In the genomic region with DNA sequence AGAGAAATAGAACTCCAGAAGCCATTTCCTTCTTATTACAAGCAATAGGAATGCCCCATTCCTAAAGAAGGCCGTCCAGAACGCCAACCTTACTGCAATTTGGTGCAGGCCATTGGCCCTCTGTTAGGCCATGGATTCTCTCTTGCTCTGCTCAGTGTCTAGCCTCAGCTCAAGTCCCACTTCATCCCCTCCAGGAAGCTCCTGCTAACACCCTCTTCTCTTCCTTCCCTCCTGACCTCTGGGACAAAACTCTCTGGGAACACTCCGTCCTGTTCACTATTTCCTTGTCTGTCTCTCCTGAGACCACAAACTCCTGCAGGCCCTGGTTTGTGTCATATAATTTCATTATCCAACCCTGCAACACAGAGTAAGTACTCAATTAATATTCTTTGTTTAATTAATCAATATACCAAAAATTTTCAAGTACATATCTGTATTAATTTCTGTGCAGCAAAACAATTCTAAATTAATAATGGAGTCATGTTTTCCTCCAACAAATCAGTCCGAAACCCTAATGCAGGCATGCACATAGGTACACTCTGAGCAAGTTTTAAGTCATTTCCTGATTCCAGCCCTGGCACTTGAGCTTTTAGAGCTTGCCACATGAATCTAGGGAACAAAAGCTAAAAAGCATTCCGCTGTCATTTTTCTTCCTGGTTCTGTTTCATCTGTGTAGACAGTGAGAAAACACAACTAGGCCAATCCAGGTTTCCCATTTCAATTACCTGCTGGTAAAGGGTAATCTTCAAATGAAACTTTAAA, we compare ENCODE assay signal across 26 cellular contexts.
DNase-seq lines count a peak whose midpoint lies in the region; ATAC-seq, FAIRE-seq and TF ChIP-seq lines count a peak whose summit lies in the region.
"Had no signal": no experiment of that assay in that cellular context is flagged by ENCODE, and none has a peak within 500 bp of the region (broad histone marks: within the 10 kb centered on the region; RNA-seq: fewer than 3 reads in every experiment).

No MANE protein-coding gene starts in this region.

- TF ChIP-seq POLR2A in adrenal gland (IDR thresholded peaks at IDR 0.05), result no peak

- WGBS in adrenal gland, 4 donors, result 79 to 91% (median 87%) methylated on average over 5 of the region's 5 CpGs

- H3K27ac ChIP-seq in astrocyte (ENCODE audit: low read depth, low read length) (no peak overlapping the region), adrenal gland (no peak overlapping the region), WERI-Rb-1 (no peak overlapping the region)
- H3K27ac ChIP-seq: prostate gland, SJSA1, vagina had no signal

- H2AFZ ChIP-seq in astrocyte (ENCODE audit: low read depth, low read length), result peak overlapping the region; percentile 49

- no peak overlapping the region for H3K27ac Mint-ChIP-seq in astrocyte (ENCODE audit: unreplicated experiment)
- H3K27ac Mint-ChIP-seq: activated B cell treated with CpG ODN at 0.5 μM for 24 hours; activated CD4-positive, alpha-beta memory T cell treated with anti-CD3 and anti-CD28 coated beads for 36 hours; activated naive CD4-positive, alpha-beta T cell treated with anti-CD3 and anti-CD28 coated beads for 36 hours; CD4-positive, CD25-positive, alpha-beta regulatory T cell; T-helper 2 cell treated with Interferon-gamma antibody and Interleukin-4, amounts not matched to agents 5 μg/mL and 100 μg/mL, for 36 hours had no signal

- peak; percentile 57 for ATAC-seq in left ventricle myocardium superior

- no peak overlapping the region for H3K9ac ChIP-seq in astrocyte (ENCODE audit: low read length)

- no peak overlapping the region for H3K4me2 ChIP-seq in astrocyte (ENCODE audit: low read length)

- H3K9me3 ChIP-seq in astrocyte (ENCODE audit: insufficient read depth, low read depth, low read length) (no peaks in the 10 kb centered on the region), adrenal gland (replicated peaks in 1 of 3) (no peaks in the 10 kb centered on the region), WERI-Rb-1 (ENCODE audit: severe bottlenecking) (no peaks in the 10 kb centered on the region)
- H3K9me3 ChIP-seq: prostate gland, SJSA1, vagina had no signal

- H3K4me3 Mint-ChIP-seq in astrocyte (ENCODE audit: unreplicated experiment), result no peak overlapping the region
- H3K4me3 Mint-ChIP-seq: activated B cell treated with CpG ODN at 0.5 μM for 24 hours; activated CD4-positive, alpha-beta memory T cell treated with anti-CD3 and anti-CD28 coated beads for 36 hours; activated naive CD4-positive, alpha-beta T cell treated with anti-CD3 and anti-CD28 coated beads for 36 hours; CD4-positive, CD25-positive, alpha-beta regulatory T cell; neural crest cell; T-helper 2 cell treated with Interferon-gamma antibody and Interleukin-4, amounts not matched to agents 5 μg/mL and 100 μg/mL, for 36 hours had no signal

- peaks cover 6% of the 10 kb centered on the region for H3K27me3 Mint-ChIP-seq in astrocyte (ENCODE audit: low read depth, unreplicated experiment)
- H3K27me3 Mint-ChIP-seq: CD4-positive, CD25-positive, alpha-beta regulatory T cell had no signal

- no peaks in the 10 kb centered on the region for H4K20me1 ChIP-seq in astrocyte (ENCODE audit: insufficient read depth, low read length)

- no peaks in the 10 kb centered on the region for H3K9me3 Mint-ChIP-seq in astrocyte (ENCODE audit: unreplicated experiment)
- H3K9me3 Mint-ChIP-seq: activated B cell treated with CpG ODN at 0.5 μM for 24 hours; activated CD4-positive, alpha-beta memory T cell treated with anti-CD3 and anti-CD28 coated beads for 36 hours; activated naive CD4-positive, alpha-beta T cell treated with anti-CD3 and anti-CD28 coated beads for 36 hours; CD4-positive, CD25-positive, alpha-beta regulatory T cell; T-helper 2 cell treated with Interferon-gamma antibody and Interleukin-4, amounts not matched to agents 5 μg/mL and 100 μg/mL, for 36 hours had no signal

- H3K4me1 ChIP-seq in astrocyte (ENCODE audit: insufficient read depth, low read length) (no peaks in the 10 kb centered on the region), adrenal gland (replicated peaks in 1 of 2) (no peaks in the 10 kb centered on the region)
- H3K4me1 ChIP-seq: prostate gland, SJSA1, vagina had no signal

- DNase-seq in left ventricle myocardium superior (no peak), cardiac septum (ENCODE audit: low spot score) (no peak), astrocyte (ENCODE audit: low read depth) (no peak), left kidney (ENCODE audit: low read depth, low spot score) (peak; percentile 15), adrenal gland (no peak), NK-92 (lab: John Stamatoyannopoulos, UW; ENCODE audit: unreplicated experiment) (no peak), UCSD-AML1 (lab: John Stamatoyannopoulos, UW; ENCODE audit: unreplicated experiment) (no peak), WERI-Rb-1 (no peak)
- DNase-seq: activated B cell treated with CpG ODN at 0.5 μM for 24 hours; activated CD4-positive, alpha-beta memory T cell treated with anti-CD3 and anti-CD28 coated beads for 36 hours; activated naive CD4-positive, alpha-beta T cell treated with anti-CD3 and anti-CD28 coated beads for 36 hours; CD4-positive, CD25-positive, alpha-beta regulatory T cell; DMS 273 treated with DMSO at 0.1 percent for 48 hours; hypothalamus; KG1; midbrain; MV-4-11; NCI-H1930; OCI-M1; stimulated activated CD4-positive, alpha-beta T cell treated with anti-CD3 and anti-CD28 coated beads, Interleukin-12 subunit alpha, Interleukin-12 subunit beta, amount 100 ng/mL, for 4 hours; stimulated activated CD8-positive, alpha-beta memory T cell treated with anti-CD3 and anti-CD28 coated beads, Interleukin-4, amount 100 ng/mL, for 48 hours had no signal

- H3K79me2 ChIP-seq in astrocyte (ENCODE audit: insufficient read depth, low read length), result no peaks in the 10 kb centered on the region

- intact Hi-C loops in left ventricle myocardium superior (cut with micrococcal nuclease) (no loop called here), cardiac septum (cut with DNase I) (no loop called here), adrenal gland (cut with DNase I) (no loop called here)

- TF ChIP-seq CTCF in astrocyte (IDR thresholded peaks at IDR 0.05; ENCODE audit: insufficient read depth, low read depth, low read length) (no peak), adrenal gland (IDR thresholded peaks at IDR 0.05) (no peak), WERI-Rb-1 (IDR thresholded peaks at IDR 0.05; ENCODE audit: low read depth, low read length) (no peak)

- no peaks in the 10 kb centered on the region for H3K27me3 ChIP-seq in astrocyte (ENCODE audit: insufficient read depth, low read length)
- H3K27me3 ChIP-seq in adrenal gland, result no peaks in the 10 kb centered on the region
- H3K27me3 ChIP-seq in WERI-Rb-1 (ENCODE audit: insufficient read depth, low read depth, severe bottlenecking), result peaks cover 95% of the 10 kb centered on the region
- H3K27me3 ChIP-seq: SJSA1, vagina had no signal

- H3K36me3 Mint-ChIP-seq in astrocyte (ENCODE audit: low read depth, unreplicated experiment), result no peaks in the 10 kb centered on the region
- H3K36me3 Mint-ChIP-seq: activated CD4-positive, alpha-beta memory T cell treated with anti-CD3 and anti-CD28 coated beads for 36 hours; CD4-positive, CD25-positive, alpha-beta regulatory T cell had no signal

- peaks cover 4% of the 10 kb centered on the region for H3K4me1 Mint-ChIP-seq in astrocyte (ENCODE audit: low read depth, unreplicated experiment)
- H3K4me1 Mint-ChIP-seq: activated B cell treated with CpG ODN at 0.5 μM for 24 hours; CD4-positive, CD25-positive, alpha-beta regulatory T cell had no signal

- H3K36me3 ChIP-seq in astrocyte (ENCODE audit: insufficient read depth, low read length) (no peaks in the 10 kb centered on the region), adrenal gland (replicated peaks in 1 of 2) (no peaks in the 10 kb centered on the region), WERI-Rb-1 (no peaks in the 10 kb centered on the region)
- H3K36me3 ChIP-seq: prostate gland, SJSA1, vagina had no signal

- H3K4me3 ChIP-seq in astrocyte (ENCODE audit: insufficient read depth, low read depth, low read length) (no peak overlapping the region), adrenal gland (no peak overlapping the region), WERI-Rb-1 (ENCODE audit: low read depth, low read length) (no peak overlapping the region)
- H3K4me3 ChIP-seq: prostate gland, SJSA1, vagina had no signal

- no peak for FAIRE-seq in astrocyte (lab: Jason Lieb, UNC)
